In the genomic region with DNA sequence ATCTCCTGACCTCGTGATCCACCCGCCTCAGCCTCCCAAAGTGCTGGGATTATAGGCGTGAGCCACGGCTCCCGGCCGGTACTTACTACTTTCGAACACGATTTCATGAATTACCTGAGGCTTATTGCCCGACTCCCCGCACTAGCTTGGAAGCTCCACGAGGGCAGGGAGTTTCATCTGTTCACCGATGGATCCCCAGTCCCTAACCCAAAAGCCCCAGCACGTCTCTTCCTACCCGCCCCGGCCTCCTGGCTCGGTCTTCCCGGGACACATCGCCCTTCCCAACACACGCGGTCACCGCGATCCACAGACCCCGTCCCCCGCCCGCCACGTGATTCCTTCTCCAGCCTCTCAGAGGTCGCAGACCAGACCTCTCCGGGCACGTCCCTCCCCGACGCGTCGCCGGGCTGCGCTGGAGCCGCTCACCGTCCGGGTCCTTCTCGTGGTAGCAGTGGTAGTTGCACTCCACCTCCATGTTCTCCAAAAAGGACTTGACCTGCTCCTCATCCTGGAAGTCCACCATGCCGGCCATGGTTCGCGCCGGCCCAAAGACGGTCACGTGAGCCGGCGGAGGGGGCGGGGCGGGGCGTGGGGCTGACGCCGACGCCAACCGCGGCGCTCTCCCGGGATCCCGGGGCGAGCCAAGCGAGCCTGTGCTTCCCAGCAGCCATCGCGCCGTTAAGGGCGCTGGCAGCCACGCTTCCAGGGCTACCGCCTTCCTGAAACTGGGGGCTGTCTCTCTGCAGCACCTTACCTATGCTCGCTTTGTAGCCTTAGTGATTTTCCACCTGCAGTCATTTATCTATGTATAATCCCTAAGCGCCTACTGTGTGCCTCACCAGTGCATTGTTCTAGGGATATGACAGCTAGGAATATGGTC, we compare ENCODE assay signal across 1 cellular context.
TF ChIP-seq lines count a peak whose summit lies in the region.

Gene COA7 (minus strand): TSS at position 553 of the 880 bp plus-strand sequence. CDS start 21 bp downstream, at position 532.

TF ChIP-seq in HEK293, 187 proteins besides CTCF, POLR2A, EP300 and RAD21 (continued from another document and continues in another):
- TF ChIP-seq, protein P1, sequence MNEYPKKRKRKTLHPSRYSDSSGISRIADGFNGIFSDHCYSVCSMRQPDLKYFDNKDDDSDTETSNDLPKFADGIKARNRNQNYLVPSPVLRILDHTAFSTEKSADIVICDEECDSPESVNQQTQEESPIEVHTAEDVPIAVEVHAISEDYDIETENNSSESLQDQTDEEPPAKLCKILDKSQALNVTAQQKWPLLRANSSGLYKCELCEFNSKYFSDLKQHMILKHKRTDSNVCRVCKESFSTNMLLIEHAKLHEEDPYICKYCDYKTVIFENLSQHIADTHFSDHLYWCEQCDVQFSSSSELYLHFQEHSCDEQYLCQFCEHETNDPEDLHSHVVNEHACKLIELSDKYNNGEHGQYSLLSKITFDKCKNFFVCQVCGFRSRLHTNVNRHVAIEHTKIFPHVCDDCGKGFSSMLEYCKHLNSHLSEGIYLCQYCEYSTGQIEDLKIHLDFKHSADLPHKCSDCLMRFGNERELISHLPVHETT (tag by site-specific recombination; IDR thresholded peaks at IDR 0.05), result 0 out of 2 replicates have a peak, but pooled peaks have one; percentile 51
- TF ChIP-seq ZNF48 (tag by site-specific recombination; IDR thresholded peaks at IDR 0.05) (no peak), ZNF19 (tag by site-specific recombination; IDR thresholded peaks at IDR 0.05; ENCODE audit: low read depth) (no peak), ZNF658 (tag by site-specific recombination; IDR thresholded peaks at IDR 0.05) (no peak), ZNF792 (tag by site-specific recombination; IDR thresholded peaks at IDR 0.05) (no peak), ZNF560 (tag by site-specific recombination; IDR thresholded peaks at IDR 0.05; ENCODE audit: borderline replicate concordance) (no peak), ZNF184 (tag by site-specific recombination; IDR thresholded peaks at IDR 0.05) (no peak), ZNF548 (tag by site-specific recombination; IDR thresholded peaks at IDR 0.05) (no peak), ZBTB7A (tag by site-specific recombination; IDR thresholded peaks at IDR 0.05; ENCODE audit: low read depth) (no peak), ZNF561 (tag by site-specific recombination; IDR thresholded peaks at IDR 0.05; ENCODE audit: borderline replicate concordance) (peak; percentile 47; the same call in 1 of the 2 replicates), ZNF670 (tag by site-specific recombination; IDR thresholded peaks at IDR 0.05; ENCODE audit: low read depth) (no peak), ZNF660 (tag by site-specific recombination; IDR thresholded peaks at IDR 0.05) (no peak), HOXC10 (CRISPR knock-in tag; IDR thresholded peaks at IDR 0.05) (no peak), SP2 (tag by site-specific recombination; IDR thresholded peaks at IDR 0.05) (peak; percentile 71), ZNF664 (tag by site-specific recombination; IDR thresholded peaks at IDR 0.05) (no peak), ZNF324 (tag by site-specific recombination; IDR thresholded peaks at IDR 0.05) (0 out of 2 replicates have a peak, but pooled peaks have one; percentile 33), ZNF530 (tag by site-specific recombination; IDR thresholded peaks at IDR 0.05; ENCODE audit: low read depth) (no peak), ZNF302 (tag by site-specific recombination; IDR thresholded peaks at IDR 0.05; ENCODE audit: low read depth) (no peak), ZNF623 (tag by site-specific recombination; IDR thresholded peaks at IDR 0.05) (no peak), ZNF677 (tag by site-specific recombination; IDR thresholded peaks at IDR 0.05) (no peak), ZNF473 (tag by site-specific recombination; IDR thresholded peaks at IDR 0.05) (no peak), ZNF121 (tag by site-specific recombination; IDR thresholded peaks at IDR 0.05) (no peak), GLI2 (tag by site-specific recombination; IDR thresholded peaks at IDR 0.05; ENCODE audit: borderline replicate concordance, low read depth) (no peak), ZNF394 (tag by site-specific recombination; IDR thresholded peaks at IDR 0.05; ENCODE audit: borderline replicate concordance) (no peak; the same call in 1 of the 2 replicates), ZNF146 (tag by site-specific recombination; IDR thresholded peaks at IDR 0.05) (no peak), ZNF701 (tag by site-specific recombination; IDR thresholded peaks at IDR 0.05) (no peak), ZIC2 (tag by site-specific recombination; IDR thresholded peaks at IDR 0.05) (peak; percentile 52), KLF1 (tag by site-specific recombination; IDR thresholded peaks at IDR 0.05) (no peak; the same call in 1 of the 2 replicates), ZNF514 (tag by site-specific recombination; IDR thresholded peaks at IDR 0.05) (no peak), BCL11B (tag by site-specific recombination; IDR thresholded peaks at IDR 0.05; ENCODE audit: low read depth) (peak; percentile 95), ZNF544 (tag by site-specific recombination; IDR thresholded peaks at IDR 0.05) (no peak), ZNF223 (tag by site-specific recombination; IDR thresholded peaks at IDR 0.05) (no peak), YY1 (tag by site-specific recombination; IDR thresholded peaks at IDR 0.05) (peak; percentile 86), ZBTB44 (tag by site-specific recombination; IDR thresholded peaks at IDR 0.05) (no peak), ZBTB11 (tag by site-specific recombination; conservative IDR thresholded peaks at IDR 0.05; ENCODE audit: low read depth) (no peak; the same call in 1 of the 2 replicates), ZNF341 (tag by site-specific recombination; IDR thresholded peaks at IDR 0.05; ENCODE audit: low read depth) (peak; percentile 69), ZNF37A (tag by site-specific recombination; IDR thresholded peaks at IDR 0.05) (no peak), ZNF16 (tag by site-specific recombination; IDR thresholded peaks at IDR 0.05; ENCODE audit: low read depth) (no peak), ZNF112 (tag by site-specific recombination; IDR thresholded peaks at IDR 0.05) (no peak), ZNF645 (tag by site-specific recombination; IDR thresholded peaks at IDR 0.05) (no peak), ZBTB21 (tag by site-specific recombination; IDR thresholded peaks at IDR 0.05) (peak; percentile 37; the same call in 1 of the 2 replicates)
- TF ChIP-seq, protein P2, sequence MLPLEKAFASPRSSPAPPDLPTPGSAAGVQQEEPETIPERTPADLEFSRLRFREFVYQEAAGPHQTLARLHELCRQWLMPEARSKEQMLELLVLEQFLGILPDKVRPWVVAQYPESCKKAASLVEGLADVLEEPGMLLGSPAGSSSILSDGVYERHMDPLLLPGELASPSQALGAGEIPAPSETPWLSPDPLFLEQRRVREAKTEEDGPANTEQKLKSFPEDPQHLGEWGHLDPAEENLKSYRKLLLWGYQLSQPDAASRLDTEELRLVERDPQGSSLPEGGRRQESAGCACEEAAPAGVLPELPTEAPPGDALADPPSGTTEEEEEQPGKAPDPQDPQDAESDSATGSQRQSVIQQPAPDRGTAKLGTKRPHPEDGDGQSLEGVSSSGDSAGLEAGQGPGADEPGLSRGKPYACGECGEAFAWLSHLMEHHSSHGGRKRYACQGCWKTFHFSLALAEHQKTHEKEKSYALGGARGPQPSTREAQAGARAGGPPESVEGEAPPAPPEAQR (tag by site-specific recombination; IDR thresholded peaks at IDR 0.05), result no peak
- TF ChIP-seq, protein P3, sequence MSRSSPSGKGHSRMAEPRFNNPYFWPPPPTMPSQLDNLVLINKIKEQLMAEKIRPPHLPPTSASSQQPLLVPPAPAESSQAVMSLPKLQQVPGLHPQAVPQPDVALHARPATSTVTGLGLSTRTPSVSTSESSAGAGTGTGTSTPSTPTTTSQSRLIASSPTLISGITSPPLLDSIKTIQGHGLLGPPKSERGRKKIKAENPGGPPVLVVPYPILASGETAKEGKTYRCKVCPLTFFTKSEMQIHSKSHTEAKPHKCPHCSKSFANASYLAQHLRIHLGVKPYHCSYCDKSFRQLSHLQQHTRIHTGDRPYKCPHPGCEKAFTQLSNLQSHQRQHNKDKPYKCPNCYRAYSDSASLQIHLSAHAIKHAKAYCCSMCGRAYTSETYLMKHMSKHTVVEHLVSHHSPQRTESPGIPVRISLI (tag by site-specific recombination; IDR thresholded peaks at IDR 0.05), result no peak
- TF ChIP-seq, protein P4, sequence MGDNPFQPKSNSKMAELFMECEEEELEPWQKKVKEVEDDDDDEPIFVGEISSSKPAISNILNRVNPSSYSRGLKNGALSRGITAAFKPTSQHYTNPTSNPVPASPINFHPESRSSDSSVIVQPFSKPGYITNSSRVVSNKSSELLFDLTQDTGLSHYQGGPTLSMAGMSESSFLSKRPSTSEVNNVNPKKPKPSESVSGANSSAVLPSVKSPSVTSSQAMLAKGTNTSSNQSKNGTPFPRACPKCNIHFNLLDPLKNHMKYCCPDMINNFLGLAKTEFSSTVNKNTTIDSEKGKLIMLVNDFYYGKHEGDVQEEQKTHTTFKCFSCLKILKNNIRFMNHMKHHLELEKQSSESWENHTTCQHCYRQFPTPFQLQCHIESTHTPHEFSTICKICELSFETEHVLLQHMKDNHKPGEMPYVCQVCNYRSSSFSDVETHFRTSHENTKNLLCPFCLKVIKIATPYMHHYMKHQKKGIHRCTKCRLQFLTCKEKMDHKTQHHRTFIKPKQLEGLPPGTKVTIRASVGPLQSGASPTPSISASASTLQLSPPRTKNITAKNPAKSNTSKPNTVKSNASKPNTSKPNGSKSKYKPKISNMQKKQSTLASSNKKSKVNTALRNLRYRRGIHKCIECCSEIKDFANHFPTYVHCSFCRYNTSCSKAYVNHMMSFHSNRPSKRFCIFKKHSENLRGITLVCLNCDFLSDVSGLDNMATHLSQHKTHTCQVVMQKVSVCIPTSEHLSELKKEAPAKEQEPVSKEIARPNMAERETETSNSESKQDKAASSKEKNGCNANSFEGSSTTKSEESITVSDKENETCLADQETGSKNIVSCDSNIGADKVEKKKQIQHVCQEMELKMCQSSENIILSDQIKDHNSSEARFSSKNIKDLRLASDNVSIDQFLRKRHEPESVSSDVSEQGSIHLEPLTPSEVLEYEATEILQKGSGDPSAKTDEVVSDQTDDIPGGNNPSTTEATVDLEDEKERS (tag by site-specific recombination; IDR thresholded peaks at IDR 0.05), result no peak
- TF ChIP-seq, protein P5, sequence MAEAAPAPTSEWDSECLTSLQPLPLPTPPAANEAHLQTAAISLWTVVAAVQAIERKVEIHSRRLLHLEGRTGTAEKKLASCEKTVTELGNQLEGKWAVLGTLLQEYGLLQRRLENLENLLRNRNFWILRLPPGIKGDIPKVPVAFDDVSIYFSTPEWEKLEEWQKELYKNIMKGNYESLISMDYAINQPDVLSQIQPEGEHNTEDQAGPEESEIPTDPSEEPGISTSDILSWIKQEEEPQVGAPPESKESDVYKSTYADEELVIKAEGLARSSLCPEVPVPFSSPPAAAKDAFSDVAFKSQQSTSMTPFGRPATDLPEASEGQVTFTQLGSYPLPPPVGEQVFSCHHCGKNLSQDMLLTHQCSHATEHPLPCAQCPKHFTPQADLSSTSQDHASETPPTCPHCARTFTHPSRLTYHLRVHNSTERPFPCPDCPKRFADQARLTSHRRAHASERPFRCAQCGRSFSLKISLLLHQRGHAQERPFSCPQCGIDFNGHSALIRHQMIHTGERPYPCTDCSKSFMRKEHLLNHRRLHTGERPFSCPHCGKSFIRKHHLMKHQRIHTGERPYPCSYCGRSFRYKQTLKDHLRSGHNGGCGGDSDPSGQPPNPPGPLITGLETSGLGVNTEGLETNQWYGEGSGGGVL (tag by site-specific recombination; IDR thresholded peaks at IDR 0.05), result no peak
- TF ChIP-seq, protein P6, sequence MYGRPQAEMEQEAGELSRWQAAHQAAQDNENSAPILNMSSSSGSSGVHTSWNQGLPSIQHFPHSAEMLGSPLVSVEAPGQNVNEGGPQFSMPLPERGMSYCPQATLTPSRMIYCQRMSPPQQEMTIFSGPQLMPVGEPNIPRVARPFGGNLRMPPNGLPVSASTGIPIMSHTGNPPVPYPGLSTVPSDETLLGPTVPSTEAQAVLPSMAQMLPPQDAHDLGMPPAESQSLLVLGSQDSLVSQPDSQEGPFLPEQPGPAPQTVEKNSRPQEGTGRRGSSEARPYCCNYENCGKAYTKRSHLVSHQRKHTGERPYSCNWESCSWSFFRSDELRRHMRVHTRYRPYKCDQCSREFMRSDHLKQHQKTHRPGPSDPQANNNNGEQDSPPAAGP (tag by site-specific recombination; IDR thresholded peaks at IDR 0.05), result no peak; the same call in 1 of the 2 replicates
